ENCODE assay signal across 8 cellular contexts in genomic region chr2:231228223-231228622, GRCh38. TPM values are rescaled to one million over a fixed set of nuclear protein-coding genes. Genes with fewer than 3 reads are reported as not detected.
DNase-seq lines count a peak whose midpoint lies in the region; ATAC-seq, FAIRE-seq and TF ChIP-seq lines count a peak whose summit lies in the region.

No MANE protein-coding gene starts in this region.

- H3K36me3 ChIP-seq in prostate gland: no peaks in the 10 kb centered on the region

- WGBS in prostate gland: 80% methylated on average over 9 of the region's 9 CpGs

- TF ChIP-seq CTCF in prostate gland (IDR thresholded peaks at IDR 0.05): no peak

- H3K4me1 ChIP-seq in prostate gland (replicated peaks): no peaks in the 10 kb centered on the region

- intact Hi-C loops in prostate gland (cut with DNase I): loop anchor here (2.0 to 5.0 kb wide), 3 partner anchors 44 to 224 kb away; no protein-coding TSS in a partner anchor

- H3K9me3 ChIP-seq in prostate gland: no peaks in the 10 kb centered on the region

- DNase-seq in GM12891 (ENCODE audit: insufficient read length, low spot score) (peak; percentile 57), dedifferentiated amniotic fluid mesenchymal stem cell (ENCODE audit: extremely low spot score) (no peak), prostate gland (ENCODE audit: low spot score) (no peak), NCI-H226 (no peak), NCI-H524 treated with DMSO at 0.1 percent for 48 hours (lab: John Stamatoyannopoulos, UW) (no peak)

- peak; percentile 98 for FAIRE-seq in GM12891 (lab: Jason Lieb, UNC)

- TF ChIP-seq POLR2A in GM12891 (IDR thresholded peaks at IDR 0.05; ENCODE audit: low read depth, low read length) (no peak), prostate gland (IDR thresholded peaks at IDR 0.05) (no peak)

- no peaks in the 10 kb centered on the region for H3K27me3 ChIP-seq in layer of hippocampus (ENCODE audit: control insufficient read depth, insufficient read depth, low read length)
- no peaks in the 10 kb centered on the region for H3K27me3 ChIP-seq in prostate gland (replicated peaks; ENCODE audit: insufficient read depth)

- ATAC-seq in GM21528 (IDR thresholded peaks at IDR 0.05; ENCODE audit: low FRiP score, unreplicated experiment) (peak; percentile 78), HG03558 (IDR thresholded peaks at IDR 0.05; ENCODE audit: extremely low read depth, unreplicated experiment) (peak; percentile 65)

- no peak overlapping the region for H3K4me3 ChIP-seq in prostate gland

- peak overlapping the region; percentile 9 for H3K27ac ChIP-seq in layer of hippocampus (ENCODE audit: low read depth, low read length)
- H3K27ac ChIP-seq in prostate gland: no peak overlapping the region

TF ChIP-seq in GM12891, 5 proteins besides CTCF, POLR2A, EP300 and RAD21:
- TF ChIP-seq PAX5 (IDR thresholded peaks at IDR 0.05; ENCODE audit: insufficient read depth, low read length, severe bottlenecking) (peak; percentile 94), POU2F2 (IDR thresholded peaks at IDR 0.05; ENCODE audit: low read depth, low read length) (no peak; the same call in 1 of the 2 replicates), POLR2AphosphoS5 (IDR thresholded peaks at IDR 0.05; ENCODE audit: low read depth, low read length) (peak; percentile 44; the same call in 1 of the 2 replicates), TAF1 (IDR thresholded peaks at IDR 0.05; ENCODE audit: low read depth, low read length) (peak; percentile 87)
TF ChIP-seq in GM12891: peak in this region for 3.

RNA-seq across cellular contexts. Expression of gene ARMC9, which starts 29.8 kb away (rescaled TPM):
- 9.8 TPM for polyA plus RNA-seq in GM12891 (2012; ENCODE audit: low read depth, missing spikeins)
- 10 to 100 TPM; 11.3 to 40.0 TPM for total RNA-seq in prostate gland
